ENCODE assay signal across 8 cellular contexts in genomic region chr11:108467091-108467823, GRCh38. TPM values are rescaled to one million over a fixed set of nuclear protein-coding genes. Genes with fewer than 3 reads are reported as not detected.
DNase-seq lines count a peak whose midpoint lies in the region; ATAC-seq and TF ChIP-seq lines count a peak whose summit lies in the region.

C11orf65 (minus strand) TSS chr11:108467529; CDS start chr11:108461559, 5,970 bp downstream.

- H3K4me1 ChIP-seq in mammary epithelial cell (ENCODE audit: insufficient read depth, low read length) (no peaks in the 10 kb centered on the region), iPS-20b (ENCODE audit: insufficient read depth, low read length) (no peaks in the 10 kb centered on the region), skeletal muscle tissue (ENCODE audit: control insufficient read depth in 3 of 3, insufficient read depth in 3 of 3, low read length in 3 of 3) (peaks cover 0 to 6% (median 2%) of the 10 kb centered on the region in 3 donors)

- no peaks in the 10 kb centered on the region for H4K20me1 ChIP-seq in mammary epithelial cell (ENCODE audit: insufficient read depth, low read length)

- H3K9ac ChIP-seq in mammary epithelial cell (ENCODE audit: insufficient read depth, low read length): peak within 1 kb of the TSS; percentile 94
- H3K9ac ChIP-seq in iPS-20b (ENCODE audit: low read depth, low read length): peak within 1 kb of the TSS; percentile 91
- H3K9ac ChIP-seq in skeletal muscle tissue (ENCODE audit: low read depth in 1 of 3, low read length in 3 of 3): peak within 1 kb of the TSS; percentile 96 to 100 (median 96)

- H3K27ac ChIP-seq in AG04450 (ENCODE audit: low read depth, low read length): peak within 1 kb of the TSS; percentile 99
- H3K27ac ChIP-seq in WERI-Rb-1: peak within 1 kb of the TSS; percentile 98
- H3K27ac ChIP-seq in mammary epithelial cell (ENCODE audit: insufficient read depth, low read depth, low read length): peak within 1 kb of the TSS; percentile 96
- H3K27ac ChIP-seq in iPS-20b (ENCODE audit: low read length): peak within 1 kb of the TSS; percentile 94
- peak within 1 kb of the TSS; percentile 99 for H3K27ac ChIP-seq in skeletal muscle tissue (ENCODE audit: low read depth, low read length)

- dilution Hi-C loops in mammary epithelial cell (cut with HindIII; ENCODE audit: low sequenced_read_pairs): no loop called here

- peak; percentile 99 for ATAC-seq in GM18907 (IDR thresholded peaks at IDR 0.05; ENCODE audit: unreplicated experiment)
- peak; percentile 98 for ATAC-seq in HG03139 (IDR thresholded peaks at IDR 0.05; ENCODE audit: unreplicated experiment)

- in situ Hi-C loops in mammary epithelial cell (cut with MboI; ENCODE audit: low sequenced_read_pairs in 2 of 2): no loop called here

- DNase-seq in AG04450 (ENCODE audit: low read depth, low spot score): peak; percentile 90
- peak; percentile 97 for DNase-seq in NCI-H2196 treated with DMSO at 0.1 percent for 48 hours (lab: John Stamatoyannopoulos, UW; ENCODE audit: unreplicated experiment)
- DNase-seq in WERI-Rb-1: peak; percentile 96
- DNase-seq in mammary epithelial cell: peak; percentile 94

- no peak for TF ChIP-seq CTCF in AG04450 (IDR thresholded peaks at IDR 0.05; ENCODE audit: low read depth, low read length)
- no peak for TF ChIP-seq CTCF in WERI-Rb-1 (IDR thresholded peaks at IDR 0.05; ENCODE audit: low read depth, low read length)
- TF ChIP-seq CTCF in mammary epithelial cell (conservative IDR thresholded peaks at IDR 0.05 in 1 of 2, IDR thresholded peaks at IDR 0.05 in 1 of 2; ENCODE audit: extremely low read depth in 1 of 2, insufficient read depth in 1 of 2, low read depth in 1 of 2, low read length in 2 of 2): no peak

- H3K4me3 ChIP-seq in AG04450 (ENCODE audit: low read depth, low read length): peak within 1 kb of the TSS; percentile 85
- H3K4me3 ChIP-seq in WERI-Rb-1 (ENCODE audit: low read depth, low read length): peak within 1 kb of the TSS; percentile 97
- peak within 1 kb of the TSS; percentile 58 to 70 (median 62) for H3K4me3 ChIP-seq in mammary epithelial cell (replicated peaks in 1 of 3; ENCODE audit: insufficient read depth in 1 of 3, low read depth in 2 of 3, low read length in 3 of 3)
- H3K4me3 ChIP-seq in iPS-20b (ENCODE audit: low read length): peak within 1 kb of the TSS; percentile 83
- H3K4me3 ChIP-seq in skeletal muscle tissue (ENCODE audit: low read length in 3 of 3): peak within 1 kb of the TSS; percentile 85 to 100 (median 98)

- H2AFZ ChIP-seq in mammary epithelial cell (ENCODE audit: low read depth, low read length): peak within 1 kb of the TSS; percentile 88

- intact Hi-C loops in mammary epithelial cell (cut with micrococcal nuclease): loop anchor here (1.0 to 10.0 kb wide), 3 partner anchors 122 to 181 kb away; partner anchors contain the start of gene EXPH5

- no peaks in the 10 kb centered on the region for H3K79me2 ChIP-seq in mammary epithelial cell (ENCODE audit: insufficient read depth, low read length)

- H3K27me3 ChIP-seq in AG04450 (ENCODE audit: control insufficient read depth, insufficient read depth, low read length) (no peaks in the 10 kb centered on the region), WERI-Rb-1 (ENCODE audit: insufficient read depth, low read depth, severe bottlenecking) (no peaks in the 10 kb centered on the region), mammary epithelial cell (ENCODE audit: insufficient read depth, low read length) (no peaks in the 10 kb centered on the region), iPS-20b (ENCODE audit: insufficient read depth, low read length) (no peaks in the 10 kb centered on the region), skeletal muscle tissue (ENCODE audit: control insufficient read depth in 3 of 3, insufficient read depth in 3 of 3, low read length in 3 of 3) (no peaks in the 10 kb centered on the region)

- H3K36me3 ChIP-seq in WERI-Rb-1 (no peaks in the 10 kb centered on the region), mammary epithelial cell (ENCODE audit: insufficient read depth, low read length) (no peaks in the 10 kb centered on the region), iPS-20b (ENCODE audit: insufficient read depth, low read depth, low read length) (no peaks in the 10 kb centered on the region), skeletal muscle tissue (ENCODE audit: control insufficient read depth in 3 of 3, insufficient read depth in 3 of 3, low read length in 3 of 3) (no peaks in the 10 kb centered on the region)

- CTCF ChIA-PET in AG04450 (lab: Charles Lee) (no interaction called here), mammary epithelial cell (lab: Charles Lee; ENCODE audit: low non-redundant PET) (no interaction called here)

- 2% methylated on average over 22 of the region's 35 CpGs for WGBS in mammary epithelial cell (ENCODE audit: low coverage, missing lambda C conversion rate)

- H3K4me2 ChIP-seq in mammary epithelial cell (ENCODE audit: insufficient read depth, low read depth, low read length): peak within 1 kb of the TSS; percentile 94

- H3K9me3 ChIP-seq in AG04450 (ENCODE audit: control insufficient read depth, insufficient read depth, low read length) (no peaks in the 10 kb centered on the region), WERI-Rb-1 (ENCODE audit: severe bottlenecking) (no peaks in the 10 kb centered on the region), mammary epithelial cell (replicated peaks; ENCODE audit: insufficient read depth, low read length) (no peaks in the 10 kb centered on the region), iPS-20b (ENCODE audit: insufficient read depth, low read depth, low read length) (no peaks in the 10 kb centered on the region), skeletal muscle tissue (ENCODE audit: control insufficient read depth in 3 of 3, low read length in 3 of 3) (no peaks in the 10 kb centered on the region)

- BruUV-seq in mammary epithelial cell (replicated peaks; lab: Mats Ljungman, UMichigan): no TSS peak

- POLR2A ChIA-PET in AG04450 (lab: Yijun Ruan, JAX): interaction anchor here (0.5 to 1.6 kb wide), 3 partner anchors 31 to 198 kb away, joined by 3 read pairs; partner anchors contain the start of genes DDX10 and POGLUT3

RNA-seq across cellular contexts. Expression of gene C11orf65, which starts in this region (rescaled TPM):
- polyA plus RNA-seq in AG04450 (2011; rRNA removed) (0.16 and 0.63 TPM in 2 replicates), mammary epithelial cell (0.20 TPM)
- 0.26 TPM in 1 of 2 replicates, not detected in the other for polyA minus RNA-seq in AG04450 (2011; rRNA and poly(A)+ RNA removed)
- total RNA-seq in mammary epithelial cell (1 to 10 TPM in 1 of 2 donors, under 1 TPM in 1; 0.67 to 1.1 TPM), skeletal muscle tissue (1.0 TPM)
- not detected for polyA minus RNA-seq in mammary epithelial cell

Comparison
In these comparisons a context has a peak if more than half of its experiments do, and no peak if none do; other contexts are left out.
1. Peak in every context shown above with its lines: DNase-seq, ATAC-seq, H3K4me3 ChIP-seq and H3K27ac ChIP-seq.
2. Peak in DNase-seq, H3K4me3 ChIP-seq and H3K27ac ChIP-seq in AG04450; RNA of the gene not detected or under 1 TPM.